ENCODE assay signal across 24 cellular contexts in genomic region chr12:10737249-10737648, GRCh38.
"Had no signal": no experiment of that assay in that cellular context is flagged by ENCODE, and none has a peak within 500 bp of the region (broad histone marks: within the 10 kb centered on the region; RNA-seq: fewer than 3 reads in every experiment).

No MANE protein-coding gene starts in this region.

- FAIRE-seq: HepG2 had no signal

- ATAC-seq: HepG2, Right ventricle myocardium inferior, SK-N-SH treated with all-trans-retinoic acid at 6 μM for 48 hours had no signal

- H3K27ac ChIP-seq: PC-9, Peyer's patch, SJCRH30 had no signal

- H3K4me3 ChIP-seq: MG63, PC-9, Peyer's patch, SJCRH30 had no signal

- H3K36me3 ChIP-seq: MG63, Peyer's patch, SJCRH30 had no signal

- H3K27me3 ChIP-seq: MG63, Peyer's patch, SJCRH30 had no signal

- H3K9me3 ChIP-seq: MG63, Peyer's patch, SJCRH30 had no signal

- H3K4me2 ChIP-seq: PC-9 had no signal

- H3K4me1 ChIP-seq: Peyer's patch, SJCRH30 had no signal

- H2AFZ ChIP-seq: PC-9 had no signal

- DNase-seq: KBM-7, MG63, NCI-H1092, NCI-H1105 treated with DMSO at 0.1 percent for 48 hours, NCI-H1417 treated with DMSO at 0.1 percent for 48 hours, NCI-H146, NCI-H1694 treated with DMSO at 0.1 percent for 48 hours, NCI-H1930, NCI-H2081, NCI-H2107, NCI-H2227 treated with DMSO at 0.1 percent for 48 hours, NCI-H446, NCI-H510A, NCI-H524 treated with DMSO at 0.1 percent for 48 hours, NCI-H69, NCI-H774, PC-9, Peyer's patch, SHP77 treated with DMSO at 0.1 percent for 48 hours, SJCRH30, T-helper 1 cell had no signal
